In genomic region chr2:172680595-172681176, GRCh38 we compare ENCODE assay signal across 1 cellular context.
TF ChIP-seq lines count a peak whose summit lies in the region.

No MANE protein-coding gene starts in this region.

TF ChIP-seq in SK-N-SH treated with all-trans-retinoic acid at 6 μM for 48 hours, 23 proteins besides CTCF, POLR2A, EP300 and RAD21 (continued from another document):
- TF ChIP-seq TSHZ2 (CRISPR knock-in tag; IDR thresholded peaks at IDR 0.05) (no peak), ESRRG (CRISPR knock-in tag; IDR thresholded peaks at IDR 0.05) (no peak)
